Comparison of ENCODE assay signal across 10 cellular contexts in genomic region chr5:166370928-166371690, GRCh38.
A peak's percentile ranks its signal among the peaks of the same experiment; 100 is the strongest.
DNase-seq lines count a peak whose midpoint lies in the region; ATAC-seq, FAIRE-seq and TF ChIP-seq lines count a peak whose summit lies in the region.
"Had no signal": no experiment of that assay in that cellular context is flagged by ENCODE, and none has a peak within 500 bp of the region (broad histone marks: within the 10 kb centered on the region; RNA-seq: fewer than 3 reads in every experiment).

No MANE protein-coding gene starts in this region.

- H3K36me3 ChIP-seq in heart right ventricle (no peaks in the 10 kb centered on the region), hepatocyte (replicated peaks; ENCODE audit: insufficient read depth, low read depth) (no peaks in the 10 kb centered on the region), vagina (no peaks in the 10 kb centered on the region)

- no peaks in the 10 kb centered on the region for H4K20me1 ChIP-seq in hepatocyte (ENCODE audit: insufficient read depth, poor library complexity, severe bottlenecking)

- peak overlapping the region; percentile 18 for H3K4me2 ChIP-seq in hepatocyte

- no peak for TF ChIP-seq CTCF in heart right ventricle (IDR thresholded peaks at IDR 0.05)
- TF ChIP-seq CTCF in RWPE1 (conservative IDR thresholded peaks at IDR 0.05; ENCODE audit: low read depth) = no peak
- no peak for TF ChIP-seq CTCF in hepatocyte (IDR thresholded peaks at IDR 0.05; ENCODE audit: poor library complexity)
- TF ChIP-seq CTCF in vagina (IDR thresholded peaks at IDR 0.05) = no peak
- TF ChIP-seq CTCF in D721Med (IDR thresholded peaks at IDR 0.05; ENCODE audit: insufficient read depth, missing control alignments) = no peak

- H3K27ac ChIP-seq in heart right ventricle = no peak overlapping the region
- H3K27ac ChIP-seq in RWPE1 = no peak overlapping the region
- no peak overlapping the region for H3K27ac ChIP-seq in hepatocyte
- H3K27ac ChIP-seq in vagina = no peak overlapping the region

- intact Hi-C loops in heart right ventricle (cut with DNase I) (no loop called here), left cardiac atrium (cut with DNase I) (no loop called here), vagina (cut with DNase I) (no loop called here)

- H3K4me3 ChIP-seq in heart right ventricle = peak overlapping the region in 8 of 10 donors; percentile 3 to 43 (median 18)
- no peak overlapping the region for H3K4me3 ChIP-seq in hepatocyte
- H3K4me3 ChIP-seq in vagina = peak overlapping the region; percentile 11 to 23

- POLR2A ChIA-PET in RWPE1 (lab: Yijun Ruan, JAX; ENCODE audit: low non-redundant PET) = no interaction called here

- peak overlapping the region; percentile 18 for H2AFZ ChIP-seq in hepatocyte

- H3K27me3 ChIP-seq in heart right ventricle (no peaks in the 10 kb centered on the region), hepatocyte (no peaks in the 10 kb centered on the region), vagina (no peaks in the 10 kb centered on the region)

- H3K9me2 ChIP-seq in hepatocyte (replicated peaks; ENCODE audit: insufficient read depth) = no peaks in the 10 kb centered on the region

- H3K4me1 ChIP-seq in heart right ventricle (no peaks in the 10 kb centered on the region), hepatocyte (ENCODE audit: insufficient read depth) (peaks cover 15% of the 10 kb centered on the region), vagina (no peaks in the 10 kb centered on the region)

- CTCF ChIA-PET in RWPE1 (lab: Yijun Ruan, JAX) = no interaction called here

- H3K9me3 ChIP-seq in heart right ventricle (no peaks in the 10 kb centered on the region), hepatocyte (ENCODE audit: low read depth) (no peaks in the 10 kb centered on the region), vagina (no peaks in the 10 kb centered on the region)

- no peak for TF ChIP-seq POLR2A in vagina (IDR thresholded peaks at IDR 0.05)

- WGBS in heart right ventricle, 2 donors = 70 to 78% methylated on average over 6 of the region's 6 CpGs
- 88% methylated on average over 6 of the region's 6 CpGs for WGBS in hepatocyte (ENCODE audit: low lambda C conversion rate, missing lambda C conversion rate)

- ATAC-seq in heart right ventricle (no peak), left cardiac atrium (no peak), GM18498 (IDR thresholded peaks at IDR 0.05; ENCODE audit: unreplicated experiment) (no peak)

- no peak for FAIRE-seq in D721Med (lab: Jason Lieb, UNC)

- DNase-seq in heart right ventricle (no peak), left cardiac atrium (no peak), RWPE1 (ENCODE audit: low spot score) (peak; percentile 9), hepatocyte (ENCODE audit: low spot score) (no peak), vagina (ENCODE audit: extremely low spot score in 2 of 2) (no peak), D721Med (ENCODE audit: insufficient read length, low spot score) (no peak), nucleus accumbens (lab: John Stamatoyannopoulos, UW) (no peak)
- DNase-seq: activated T-cell treated with anti-CD3 and anti-CD28 coated beads, Interleukin-2, amount 50 U/mL, for 24 hours; occipital lobe had no signal

- no peaks in the 10 kb centered on the region for H3K79me2 ChIP-seq in hepatocyte
